In the genomic region with DNA sequence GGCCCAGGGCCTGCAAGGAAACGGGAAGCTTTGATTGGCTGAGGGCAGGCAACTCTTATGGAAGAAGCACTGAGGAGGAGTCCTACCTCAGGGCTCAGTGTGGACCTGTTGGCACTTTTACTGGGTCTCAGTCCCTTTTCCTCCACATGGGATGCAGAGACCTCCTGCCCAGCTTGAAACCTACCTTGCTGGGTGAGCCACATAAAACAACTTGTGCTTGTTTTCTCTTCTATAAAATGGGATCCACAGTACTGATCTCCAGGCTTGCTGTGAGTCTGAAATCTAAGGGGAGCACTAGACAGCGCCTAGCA, we compare ENCODE assay signal across 8 cellular contexts. TPM values are rescaled to one million over a fixed set of nuclear protein-coding genes. Genes with fewer than 3 reads are reported as not detected.
A peak's percentile ranks its signal among the peaks of the same experiment; 100 is the strongest.
DNase-seq lines count a peak whose midpoint lies in the region; ATAC-seq, FAIRE-seq and TF ChIP-seq lines count a peak whose summit lies in the region.

No MANE protein-coding gene starts in this region.

- H3K4me1 ChIP-seq in RWPE2 (ENCODE audit: insufficient read depth, poor library complexity, severe bottlenecking) (peaks cover 21% of the 10 kb centered on the region), small intestine (ENCODE audit: control insufficient read depth in 2 of 2, insufficient read depth in 1 of 2, low read depth in 1 of 2, low read length in 1 of 2) (peaks cover 9 to 12% of the 10 kb centered on the region in 2 donors)

- no peaks in the 10 kb centered on the region for H3K9me3 ChIP-seq in RWPE2 (ENCODE audit: severe bottlenecking)
- no peaks in the 10 kb centered on the region for H3K9me3 ChIP-seq in small intestine (ENCODE audit: control insufficient read depth, low read depth)

- no peak for FAIRE-seq in small intestine (lab: Jason Lieb, UNC)

- WGBS in small intestine, 3 donors = 46 to 59% (median 46%) methylated on average over 2 of the region's 2 CpGs

- DNase-seq in NCI-H510A (lab: John Stamatoyannopoulos, UW) = peak; percentile 74
- DNase-seq in NCI-H510A treated with DMSO at 0.1 percent for 48 hours (lab: John Stamatoyannopoulos, UW) = no peak
- DNase-seq in RWPE2 (ENCODE audit: low spot score) = no peak
- no peak for DNase-seq in fibroblast of pulmonary artery (ENCODE audit: low read depth)
- DNase-seq in small intestine = no peak
- DNase-seq in foreskin melanocyte = no peak
- DNase-seq in NCI-H146 treated with DMSO at 0.1 percent for 48 hours (lab: John Stamatoyannopoulos, UW; ENCODE audit: unreplicated experiment) = no peak

- ATAC-seq in RWPE2 (ENCODE audit: low read depth) (no peak), HG02884 (IDR thresholded peaks at IDR 0.05; ENCODE audit: unreplicated experiment) (no peak)

- H3K27me3 ChIP-seq in RWPE2 (ENCODE audit: insufficient read depth, poor library complexity, severe bottlenecking) = no peaks in the 10 kb centered on the region
- no peaks in the 10 kb centered on the region for H3K27me3 ChIP-seq in small intestine (ENCODE audit: control insufficient read depth in 2 of 2, insufficient read depth in 2 of 2, low read length in 2 of 2)

- H3K4me3 ChIP-seq in RWPE2 (ENCODE audit: severe bottlenecking) (peak overlapping the region; percentile 48), fibroblast of pulmonary artery (replicated peaks; ENCODE audit: low read depth, low read length) (peak overlapping the region; percentile 89), small intestine (ENCODE audit: low read depth in 1 of 2, low read length in 2 of 2) (peak overlapping the region in 1 of 2 donors; percentile 67)

- H3K36me3 ChIP-seq in RWPE2 (ENCODE audit: low read depth) = peaks cover 12% of the 10 kb centered on the region; the same call in 1 of the 2 replicates
- H3K36me3 ChIP-seq in small intestine (ENCODE audit: control insufficient read depth in 2 of 2, insufficient read depth in 2 of 2, low read length in 2 of 2) = no peaks in the 10 kb centered on the region

- H3K27ac ChIP-seq in RWPE2 (ENCODE audit: poor library complexity, severe bottlenecking) (peak overlapping the region; percentile 92), small intestine (ENCODE audit: low read depth in 1 of 2, low read length in 1 of 2) (peak overlapping the region; percentile 90 to 98)

- TF ChIP-seq CTCF in RWPE2 (IDR thresholded peaks at IDR 0.05; ENCODE audit: poor library complexity, severe bottlenecking) (no peak), fibroblast of pulmonary artery (IDR thresholded peaks at IDR 0.05; ENCODE audit: low read length, missing control alignments) (no peak)

RNA-seq across cellular contexts. Expression of a gene that starts 4.0 kb away (rescaled TPM):
- 100 to 1,000 TPM in 1 of 3 donors, 10 to 100 TPM in 2; 55.2 to 187 (median 83.8) TPM for polyA plus RNA-seq in small intestine

RNA-seq across cellular contexts. Expression of a gene that starts 17.3 kb away (rescaled TPM):
- 10 to 100 TPM in 1 of 3 donors, 1 to 10 TPM in 2; 4.1 to 12.3 (median 4.2) TPM for polyA plus RNA-seq in small intestine

RNA-seq across cellular contexts. Expression of a gene that starts 28.3 kb away (rescaled TPM):
- 100 to 1,000 TPM in 2 of 3 donors, 10 to 100 TPM in 1; 70.9 to 122 (median 114) TPM for polyA plus RNA-seq in small intestine

RNA-seq across cellular contexts. Expression of a gene that starts 39.0 kb away (rescaled TPM):
- 10 to 100 TPM; 56.5 to 99.3 (median 80.7) TPM for polyA plus RNA-seq in small intestine
